Comparison of ENCODE assay signal across 16 cellular contexts in the genomic region with DNA sequence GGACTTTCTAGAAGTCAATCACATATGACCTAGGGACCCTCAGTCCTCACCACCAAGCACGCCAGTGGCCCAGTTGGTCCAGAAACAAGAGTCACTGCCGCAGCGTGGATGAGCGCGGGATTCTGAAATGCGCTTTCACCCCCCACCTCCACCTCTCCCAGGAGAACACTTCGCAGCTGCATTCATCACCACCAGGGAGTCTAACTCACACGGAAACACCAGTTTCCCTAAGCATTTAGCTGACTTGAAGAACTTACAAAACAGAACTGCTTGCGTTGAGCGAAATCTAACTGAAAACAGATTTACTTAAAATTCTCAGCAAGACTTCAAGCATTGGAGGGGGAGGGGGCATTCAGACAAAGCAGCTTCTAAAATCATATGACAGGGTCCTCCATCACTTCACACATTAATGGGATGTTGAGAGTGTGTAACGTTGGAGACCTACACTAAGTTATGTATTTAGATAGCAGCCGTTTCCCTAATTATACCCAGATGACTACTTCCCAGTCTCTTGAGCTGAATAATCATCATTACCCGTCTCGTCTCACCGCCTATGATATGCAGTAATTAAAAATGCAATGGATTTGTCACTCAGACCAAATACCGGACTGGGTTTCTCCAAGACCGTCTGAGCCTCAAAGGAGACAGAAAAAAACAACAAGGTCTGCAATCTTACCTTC.
DNase-seq lines count a peak whose midpoint lies in the region; ATAC-seq and TF ChIP-seq lines count a peak whose summit lies in the region.
"Had no signal": no experiment of that assay in that cellular context is flagged by ENCODE, and none has a peak within 500 bp of the region (broad histone marks: within the 10 kb centered on the region; RNA-seq: fewer than 3 reads in every experiment).

No MANE protein-coding gene starts in this region.

- in situ Hi-C loops in gastrocnemius medialis (cut with MboI; ENCODE audit: low sequenced_read_pairs in 4 of 4), result no loop called here

- no peak overlapping the region for H2BK5ac ChIP-seq in mesenchymal stem cell (ENCODE audit: low read depth, low read length, poor library complexity, severe bottlenecking)

- H3K4me2 ChIP-seq in mesenchymal stem cell (ENCODE audit: low read length, poor library complexity, severe bottlenecking), result peak overlapping the region; percentile 66

- peak overlapping the region in 1 of 2 experiments; percentile 52 for H3K18ac ChIP-seq in mesenchymal stem cell (ENCODE audit: low read depth in 1 of 2, low read length in 2 of 2)

- POLR2A ChIA-PET in BJ (lab: Charles Lee), result interaction anchor here (1.2 kb wide), 1 partner anchor 10 kb away, joined by 3 read pairs; no protein-coding TSS in a partner anchor

- H3K4ac ChIP-seq in mesenchymal stem cell (ENCODE audit: low read depth in 1 of 2, low read length in 2 of 2), result peak overlapping the region in 1 of 2 experiments; percentile 31

- H2AFZ ChIP-seq in mesenchymal stem cell (ENCODE audit: low read depth, low read length), result no peak overlapping the region

- peaks cover 5% of the 10 kb centered on the region for H3K4me1 ChIP-seq in mesenchymal stem cell (ENCODE audit: control insufficient read depth, insufficient read depth, low read depth, low read length)
- no peaks in the 10 kb centered on the region for H3K4me1 ChIP-seq in gastrocnemius medialis

- CTCF ChIA-PET in BJ (lab: Yijun Ruan, JAX), result interaction anchor here (1.1 to 1.3 kb wide), 3 partner anchors 12 to 27 kb away, joined by 3 to 5 read pairs (median 3); no protein-coding TSS in a partner anchor

- no peak overlapping the region for H3K14ac ChIP-seq in mesenchymal stem cell (ENCODE audit: low read length in 2 of 2)

- DNase-seq in BJ (ENCODE audit: low read depth), result peak; percentile 70
- peak; percentile 64 for DNase-seq in NCI-H1092 (lab: John Stamatoyannopoulos, UW)
- peak; percentile 57 for DNase-seq in brain pericyte (ENCODE audit: low read depth, low spot score)
- DNase-seq in mesenchymal stem cell, result no peak
- DNase-seq in activated CD8-positive, alpha-beta memory T cell treated with anti-CD3 and anti-CD28 coated beads, Interleukin-2, amount 50 U/mL, for 4 hours, result no peak
- DNase-seq in SW 1271 (lab: John Stamatoyannopoulos, UW), result no peak
- no peak for DNase-seq in gastrocnemius medialis
- no peak for DNase-seq in COLO668 (lab: John Stamatoyannopoulos, UW; ENCODE audit: unreplicated experiment)
- DNase-seq: CD8-positive, alpha-beta memory T cell; esophagus squamous epithelium; naive thymus-derived CD4-positive, alpha-beta T cell; NCI-H446; RPMI8226; substantia nigra; T1000 had no signal

- intact Hi-C loops in gastrocnemius medialis (cut with DNase I; ENCODE audit: low total_unique reads), result no loop called here

- H3K27me3 ChIP-seq in BJ (ENCODE audit: control insufficient read depth, insufficient read depth, low read length) (no peaks in the 10 kb centered on the region), mesenchymal stem cell (ENCODE audit: control insufficient read depth in 1 of 2, insufficient read depth in 1 of 2, low read length in 2 of 2) (peaks cover 0 to 6% of the 10 kb centered on the region in 2 experiments), gastrocnemius medialis (peaks cover 0 to 2% (median 0%) of the 10 kb centered on the region in 3 donors)
- H3K27me3 ChIP-seq: esophagus squamous epithelium had no signal

- peak overlapping the region; percentile 62 for H4K8ac ChIP-seq in mesenchymal stem cell (ENCODE audit: low read length)

- H3K9me3 ChIP-seq in mesenchymal stem cell (ENCODE audit: control insufficient read depth, low read length) (no peaks in the 10 kb centered on the region), gastrocnemius medialis (no peaks in the 10 kb centered on the region)
- H3K9me3 ChIP-seq: esophagus squamous epithelium had no signal

- H2AK5ac ChIP-seq in mesenchymal stem cell (ENCODE audit: low read length, severe bottlenecking), result no peak overlapping the region

- H3K23ac ChIP-seq in mesenchymal stem cell (ENCODE audit: low read length in 2 of 2), result peak overlapping the region in 1 of 2 experiments; percentile 14

- no peak for ATAC-seq in gastrocnemius medialis
- ATAC-seq: naive thymus-derived CD4-positive, alpha-beta T cell had no signal

- no peaks in the 10 kb centered on the region for H3K79me1 ChIP-seq in mesenchymal stem cell (replicated peaks; ENCODE audit: low read length, poor library complexity, severe bottlenecking)

- TF ChIP-seq CTCF in BJ (IDR thresholded peaks at IDR 0.05; ENCODE audit: insufficient read depth, low read depth, low read length) (peak; percentile 40), gastrocnemius medialis (IDR thresholded peaks at IDR 0.05 in 4 of 5, conservative IDR thresholded peaks at IDR 0.05 in 1 of 5) (no peak)

- H4K91ac ChIP-seq in mesenchymal stem cell (ENCODE audit: low read length), result no peak overlapping the region

- H2BK12ac ChIP-seq in mesenchymal stem cell (ENCODE audit: low read length in 2 of 2), result peak overlapping the region in 1 of 2 experiments; percentile 77

- H2BK15ac ChIP-seq in mesenchymal stem cell (ENCODE audit: low read depth, poor library complexity, severe bottlenecking), result peak overlapping the region; percentile 48

- no peak overlapping the region for H3K27ac ChIP-seq in mesenchymal stem cell (ENCODE audit: low read length, poor library complexity, severe bottlenecking)
- H3K27ac ChIP-seq in gastrocnemius medialis, result no peak overlapping the region
- H3K27ac ChIP-seq: esophagus squamous epithelium, HL-60 had no signal

- peak overlapping the region; percentile 32 for H3K9ac ChIP-seq in mesenchymal stem cell (ENCODE audit: low read length)

- TF ChIP-seq POLR2A in gastrocnemius medialis (IDR thresholded peaks at IDR 0.05), result no peak

- H3K4me3 ChIP-seq in BJ (ENCODE audit: low read depth, low read length) (no peak overlapping the region), mesenchymal stem cell (ENCODE audit: insufficient read depth in 1 of 2, low read depth in 1 of 2, low read length in 2 of 2) (peak overlapping the region in 1 of 2 experiments; percentile 42), gastrocnemius medialis (no peak overlapping the region)
- H3K4me3 ChIP-seq: esophagus squamous epithelium had no signal

- H3K36me3 ChIP-seq in BJ (ENCODE audit: control insufficient read depth, insufficient read depth, low read length), result no peaks in the 10 kb centered on the region
- no peaks in the 10 kb centered on the region for H3K36me3 ChIP-seq in mesenchymal stem cell (ENCODE audit: control insufficient read depth in 1 of 2, insufficient read depth in 2 of 2, low read depth in 1 of 2, low read length in 2 of 2)
- no peaks in the 10 kb centered on the region for H3K36me3 ChIP-seq in gastrocnemius medialis
- H3K36me3 ChIP-seq: esophagus squamous epithelium had no signal

- H2BK120ac ChIP-seq in mesenchymal stem cell (ENCODE audit: low read depth, low read length), result no peak overlapping the region

- 79% methylated on average over 16 of the region's 17 CpGs for WGBS in mesenchymal stem cell

Comparison
In these comparisons a context has a peak if more than half of its experiments do, and no peak if none do; other contexts are left out.
1. DNase-seq: peak in BJ (single experiment), NCI-H1092 (single experiment) and brain pericyte (single experiment); none in mesenchymal stem cell (single experiment), activated CD8-positive, alpha-beta memory T cell treated with anti-CD3 and anti-CD28 coated beads, Interleukin-2, amount 50 U/mL, for 4 hours (single experiment), SW 1271 (0 of 2), gastrocnemius medialis (0 of 2) and COLO668 (single experiment).